Comparison of ENCODE assay signal across 18 cellular contexts in genomic region chr10:124906551-124907001, GRCh38. TPM values are rescaled to one million over a fixed set of nuclear protein-coding genes. Genes with fewer than 3 reads are reported as not detected.
A peak's percentile ranks its signal among the peaks of the same experiment; 100 is the strongest.
DNase-seq lines count a peak whose midpoint lies in the region; ATAC-seq, FAIRE-seq and TF ChIP-seq lines count a peak whose summit lies in the region.
"Had no signal": no experiment of that assay in that cellular context is flagged by ENCODE, and none has a peak within 500 bp of the region (broad histone marks: within the 10 kb centered on the region; RNA-seq: fewer than 3 reads in every experiment).

No MANE protein-coding gene starts in this region.

- peaks cover 19% of the 10 kb centered on the region for H3K4me1 Mint-ChIP-seq in MCF 10A (ENCODE audit: insufficient read depth, unreplicated experiment)
- H3K4me1 Mint-ChIP-seq: activated T-helper 17 cell treated with anti-CD3 and anti-CD28 coated beads, Interleukin-2, amount 50 U/mL, for 72 hours had no signal

- H3K9me3 ChIP-seq in AG04450 (ENCODE audit: control insufficient read depth, insufficient read depth, low read length), result no peaks in the 10 kb centered on the region
- H3K9me3 ChIP-seq: transverse colon had no signal

- TF ChIP-seq CTCF in AG04450 (IDR thresholded peaks at IDR 0.05; ENCODE audit: low read depth, low read length), result no peak
- TF ChIP-seq CTCF in MCF 10A (IDR thresholded peaks at IDR 0.05; ENCODE audit: unreplicated experiment), result no peak
- TF ChIP-seq CTCF in D721Med (IDR thresholded peaks at IDR 0.05; ENCODE audit: insufficient read depth, missing control alignments), result no peak

- H3K27ac Mint-ChIP-seq in MCF 10A (ENCODE audit: low read depth, unreplicated experiment), result no peak overlapping the region
- H3K27ac Mint-ChIP-seq: activated CD4-positive, alpha-beta T cell treated with anti-CD3 and anti-CD28 coated beads, Interleukin-2, amount 10 ng/mL, durations not matched to agents 7 days and 5 days; activated T-helper 17 cell treated with anti-CD3 and anti-CD28 coated beads, Interleukin-2, amount 50 U/mL, for 72 hours; T-helper 1 cell treated with Interleukin-12 subunit alpha and Interleukin-12 subunit beta and Interleukin-4 antibody, amounts not matched to agents 30 μg/mL and 1 μg/mL, for 36 hours had no signal

- H3K9me3 Mint-ChIP-seq in MCF 10A (ENCODE audit: unreplicated experiment), result no peaks in the 10 kb centered on the region
- H3K9me3 Mint-ChIP-seq: activated CD4-positive, alpha-beta T cell treated with anti-CD3 and anti-CD28 coated beads, Interleukin-2, amount 10 ng/mL, durations not matched to agents 7 days and 5 days; activated T-helper 17 cell treated with anti-CD3 and anti-CD28 coated beads, Interleukin-2, amount 50 U/mL, for 72 hours; T-helper 1 cell treated with Interleukin-12 subunit alpha and Interleukin-12 subunit beta and Interleukin-4 antibody, amounts not matched to agents 30 μg/mL and 1 μg/mL, for 36 hours had no signal

- CTCF ChIA-PET in AG04450 (lab: Charles Lee) (no interaction called here), MCF 10A (lab: Yijun Ruan, JAX) (no interaction called here)

- H3K4me3 ChIP-seq in AG04450 (ENCODE audit: low read depth, low read length), result no peak overlapping the region
- H3K4me3 ChIP-seq: cardiac muscle cell, transverse colon had no signal

- no peak overlapping the region for H3K4me3 Mint-ChIP-seq in MCF 10A (ENCODE audit: unreplicated experiment)
- H3K4me3 Mint-ChIP-seq: activated CD4-positive, alpha-beta T cell treated with anti-CD3 and anti-CD28 coated beads, Interleukin-2, amount 10 ng/mL, durations not matched to agents 7 days and 5 days; activated T-helper 17 cell treated with anti-CD3 and anti-CD28 coated beads, Interleukin-2, amount 50 U/mL, for 72 hours; T-helper 1 cell treated with Interleukin-12 subunit alpha and Interleukin-12 subunit beta and Interleukin-4 antibody, amounts not matched to agents 30 μg/mL and 1 μg/mL, for 36 hours had no signal

- no peaks in the 10 kb centered on the region for H3K36me3 Mint-ChIP-seq in MCF 10A (ENCODE audit: insufficient read depth, unreplicated experiment)

- no peaks in the 10 kb centered on the region for H3K27me3 ChIP-seq in AG04450 (ENCODE audit: control insufficient read depth, insufficient read depth, low read length)
- H3K27me3 ChIP-seq: cardiac muscle cell had no signal

- DNase-seq in AG04450 (ENCODE audit: low read depth, low spot score) (peak; percentile 75), LHCN-M2 (ENCODE audit: low read depth) (peak; percentile 87), MCF 10A (ENCODE audit: unreplicated experiment) (peak; percentile 52), left lobe of liver (ENCODE audit: low spot score) (peak; percentile 50), SW480 (ENCODE audit: low spot score) (no peak), DMS53 treated with DMSO at 0.1 percent for 48 hours (lab: John Stamatoyannopoulos, UW; ENCODE audit: unreplicated experiment) (no peak), D721Med (ENCODE audit: insufficient read length, low spot score) (no peak)
- DNase-seq: ACHN; activated CD4-positive, alpha-beta T cell treated with anti-CD3 and anti-CD28 coated beads, Interleukin-2, amount 10 ng/mL, durations not matched to agents 7 days and 5 days; DND-41; GOT3; NCI-H2227 treated with DMSO at 0.1 percent for 48 hours; transverse colon had no signal

- FAIRE-seq in D721Med (lab: Jason Lieb, UNC), result no peak

- POLR2A ChIA-PET in AG04450 (lab: Yijun Ruan, JAX) (interaction anchor here (0.8 kb wide), 2 partner anchors 12 to 20 kb away, joined by 3 to 6 read pairs; no protein-coding TSS in a partner anchor), MCF 10A (lab: Yijun Ruan, JAX) (interaction anchor here (0.7 to 1.2 kb wide), 3 partner anchors 9 to 13 kb away, joined by 3 to 5 read pairs (median 3); no protein-coding TSS in a partner anchor)

- ATAC-seq in left lobe of liver (no peak), GM19035 (IDR thresholded peaks at IDR 0.05; ENCODE audit: unreplicated experiment) (no peak)
- ATAC-seq: activated T-helper 17 cell treated with anti-CD3 and anti-CD28 coated beads, Interleukin-2, amount 50 U/mL, for 72 hours had no signal

- BruUV-seq in MCF 10A (replicated peaks; lab: Mats Ljungman, UMichigan), result no TSS peak

- peak overlapping the region; percentile 92 for H3K27ac ChIP-seq in AG04450 (ENCODE audit: low read depth, low read length)
- H3K27ac ChIP-seq: cardiac muscle cell, parathyroid adenoma, transverse colon had no signal

- H3K27me3 Mint-ChIP-seq in MCF 10A (ENCODE audit: insufficient read depth, unreplicated experiment), result no peaks in the 10 kb centered on the region

- intact Hi-C loops in MCF 10A (cut with micrococcal nuclease), result no loop called here

RNA-seq across cellular contexts. Expression of gene ZRANB1, which starts 35.3 kb away (rescaled TPM):
- polyA plus RNA-seq in AG04450 (2011; rRNA removed), result 29.9 and 36.9 TPM in 2 replicates
- polyA minus RNA-seq in AG04450 (2011; rRNA and poly(A)+ RNA removed), result 31.0 and 39.2 TPM in 2 replicates
- total RNA-seq in LHCN-M2 (2014; rRNA removed) (9.4 and 11.5 TPM in 2 replicates), MCF 10A (2022) (17.8 and 23.2 TPM in 2 replicates), left lobe of liver (11.6 TPM)
- 4.2 TPM for polyA plus RNA-seq in LHCN-M2 (2012)

Comparison
In these comparisons a context has a peak if more than half of its experiments do, and no peak if none do; other contexts are left out.
1. DNase-seq: peak in AG04450 (single experiment), LHCN-M2 (single experiment), MCF 10A (single experiment) and left lobe of liver (single experiment); none in SW480 (single experiment), DMS53 treated with DMSO at 0.1 percent for 48 hours (single experiment) and D721Med (single experiment).